ENCODE assay signal across 15 cellular contexts in genomic region chr16:30380072-30380471, GRCh38. TPM values are rescaled to one million over a fixed set of nuclear protein-coding genes. Genes with fewer than 3 reads are reported as not detected.
DNase-seq lines count a peak whose midpoint lies in the region; ATAC-seq and TF ChIP-seq lines count a peak whose summit lies in the region.
"Had no signal": no experiment of that assay in that cellular context is flagged by ENCODE, and none has a peak within 500 bp of the region (broad histone marks: within the 10 kb centered on the region; RNA-seq: fewer than 3 reads in every experiment).

No MANE protein-coding gene starts in this region.

- no peaks in the 10 kb centered on the region for H4K20me1 ChIP-seq in HCT116 (ENCODE audit: insufficient read depth)
- peaks cover 5% of the 10 kb centered on the region for H4K20me1 ChIP-seq in smooth muscle cell (ENCODE audit: low read depth)

- H3K9me3 ChIP-seq in CD4-positive, alpha-beta memory T cell (ENCODE audit: control insufficient read depth in 1 of 2, low read length in 2 of 2) = no peaks in the 10 kb centered on the region
- H3K9me3 ChIP-seq in HCT116 (ENCODE audit: control insufficient read depth in 1 of 2, insufficient read depth in 1 of 2, low read depth in 1 of 2, low read length in 2 of 2) (no peaks in the 10 kb centered on the region), smooth muscle cell (replicated peaks; ENCODE audit: low read depth) (no peaks in the 10 kb centered on the region), transverse colon (no peaks in the 10 kb centered on the region)
- H3K9me3 ChIP-seq: breast epithelium, suprapubic skin had no signal

- peaks cover 81% of the 10 kb centered on the region for H3K4me1 ChIP-seq in CD4-positive, alpha-beta memory T cell (ENCODE audit: insufficient read depth, low read length)
- H3K4me1 ChIP-seq in HCT116 (ENCODE audit: control insufficient read depth in 1 of 2, insufficient read depth in 2 of 2, low read length in 2 of 2) (peaks cover 14 to 33% of the 10 kb centered on the region in 2 experiments), smooth muscle cell (ENCODE audit: low read depth) (peaks cover 14% of the 10 kb centered on the region), transverse colon (peaks cover 10 to 20% (median 16%) of the 10 kb centered on the region in 4 donors)

- no peaks in the 10 kb centered on the region for H3F3A ChIP-seq in smooth muscle cell (ENCODE audit: low read depth)

- CTCF ChIA-PET in CD4-positive, alpha-beta memory T cell (lab: Charles Lee; ENCODE audit: partially characterized antibody) = interaction anchor here (0.7 to 1.3 kb wide), 3 partner anchors 9 to 29 kb away, joined by 3 read pairs; no protein-coding TSS in a partner anchor
- CTCF ChIA-PET in HCT116 (lab: Charles Lee) = interaction anchor here (1.5 kb wide), 1 partner anchor 29 kb away, joined by 3 read pairs; no protein-coding TSS in a partner anchor

- peaks cover 35 to 82% (median 52%) of the 10 kb centered on the region in 4 donors for H3K4me1 Mint-ChIP-seq in CD4-positive, alpha-beta memory T cell
- peaks cover 59% of the 10 kb centered on the region for H3K4me1 Mint-ChIP-seq in activated T-helper 1 cell treated with anti-CD3 and anti-CD28 coated beads, Interleukin-12 subunit alpha, Interleukin-12 subunit beta, Interleukin-2, Interleukin-4 antibody, amounts not matched to agents 30 ng/mL and 10 ng/mL and 1 ng/mL, durations not matched to agents 14 hours and 24 hours and 36 hours (ENCODE audit: low read depth)
- H3K4me1 Mint-ChIP-seq in natural killer cell = peaks cover 57 to 64% of the 10 kb centered on the region in 2 donors

- RAD21 ChIA-PET in HCT116 (lab: Charles Lee; ENCODE audit: low non-redundant PET in 1 of 2, low total read pairs in 2 of 2, uncharacterized antibody in 2 of 2, unreplicated experiment in 2 of 2) = no interaction called here

- H2AFZ ChIP-seq in HCT116 (ENCODE audit: low read depth, low read length, poor library complexity, severe bottlenecking) (no peak overlapping the region), smooth muscle cell (ENCODE audit: low read depth) (no peak overlapping the region)

- H3K27ac Mint-ChIP-seq in CD4-positive, alpha-beta memory T cell = peak overlapping the region; percentile 97 to 100 (median 100)
- peak overlapping the region; percentile 100 for H3K27ac Mint-ChIP-seq in activated T-helper 1 cell treated with anti-CD3 and anti-CD28 coated beads, Interleukin-12 subunit alpha, Interleukin-12 subunit beta, Interleukin-2, Interleukin-4 antibody, amounts not matched to agents 30 ng/mL and 10 ng/mL and 1 ng/mL, durations not matched to agents 14 hours and 24 hours and 36 hours
- peak overlapping the region; percentile 99 to 100 for H3K27ac Mint-ChIP-seq in natural killer cell

- H3K79me2 ChIP-seq in HCT116 (ENCODE audit: insufficient read depth, low read length) (no peaks in the 10 kb centered on the region), smooth muscle cell (ENCODE audit: low read depth) (no peaks in the 10 kb centered on the region)

- intact Hi-C loops in CD4-positive, alpha-beta memory T cell (cut with micrococcal nuclease) = no loop called here
- intact Hi-C loops in HCT116 (cut with micrococcal nuclease) (no loop called here), natural killer cell (cut with micrococcal nuclease) (no loop called here), transverse colon (cut with DNase I; ENCODE audit: low total_unique reads) (no loop called here)
- intact Hi-C loops in activated T-helper 1 cell treated with anti-CD3 and anti-CD28 coated beads, Interleukin-12 subunit alpha, Interleukin-12 subunit beta, Interleukin-2, Interleukin-4 antibody, amounts not matched to agents 30 ng/mL and 10 ng/mL and 1 ng/mL, durations not matched to agents 14 hours and 24 hours and 36 hours (cut with micrococcal nuclease) = no loop called here

- H3K36me3 Mint-ChIP-seq in CD4-positive, alpha-beta memory T cell = peaks cover 12 to 29% of the 10 kb centered on the region in 2 donors
- H3K36me3 Mint-ChIP-seq in activated T-helper 1 cell treated with anti-CD3 and anti-CD28 coated beads, Interleukin-12 subunit alpha, Interleukin-12 subunit beta, Interleukin-2, Interleukin-4 antibody, amounts not matched to agents 30 ng/mL and 10 ng/mL and 1 ng/mL, durations not matched to agents 14 hours and 24 hours and 36 hours (ENCODE audit: low read depth) = peaks cover 25% of the 10 kb centered on the region
- H3K36me3 Mint-ChIP-seq in natural killer cell = no peaks in the 10 kb centered on the region

- H3K4me3 Mint-ChIP-seq in CD4-positive, alpha-beta memory T cell = peak overlapping the region; percentile 83 to 97 (median 91)
- peak overlapping the region; percentile 97 for H3K4me3 Mint-ChIP-seq in activated T-helper 1 cell treated with anti-CD3 and anti-CD28 coated beads, Interleukin-12 subunit alpha, Interleukin-12 subunit beta, Interleukin-2, Interleukin-4 antibody, amounts not matched to agents 30 ng/mL and 10 ng/mL and 1 ng/mL, durations not matched to agents 14 hours and 24 hours and 36 hours
- H3K4me3 Mint-ChIP-seq in natural killer cell = peak overlapping the region; percentile 71

- peak overlapping the region; percentile 96 for H3K27ac ChIP-seq in CD4-positive, alpha-beta memory T cell (ENCODE audit: low read depth, low read length)
- no peak overlapping the region for H3K27ac ChIP-seq in HCT116 (ENCODE audit: low read depth, low read length)
- no peak overlapping the region for H3K27ac ChIP-seq in smooth muscle cell (ENCODE audit: low read depth)
- no peak overlapping the region for H3K27ac ChIP-seq in transverse colon
- H3K27ac ChIP-seq: suprapubic skin had no signal

- H3K4me3 ChIP-seq in CD4-positive, alpha-beta memory T cell (ENCODE audit: low read length in 2 of 2) = no peak overlapping the region
- H3K4me3 ChIP-seq in HCT116 (replicated peaks in 1 of 2; ENCODE audit: low read depth in 1 of 2, low read length in 2 of 2) = no peak overlapping the region
- no peak overlapping the region for H3K4me3 ChIP-seq in smooth muscle cell
- no peak overlapping the region for H3K4me3 ChIP-seq in transverse colon
- H3K4me3 ChIP-seq: suprapubic skin had no signal

- no peaks in the 10 kb centered on the region for H3K27me3 Mint-ChIP-seq in CD4-positive, alpha-beta memory T cell
- H3K27me3 Mint-ChIP-seq in activated T-helper 1 cell treated with anti-CD3 and anti-CD28 coated beads, Interleukin-12 subunit alpha, Interleukin-12 subunit beta, Interleukin-2, Interleukin-4 antibody, amounts not matched to agents 30 ng/mL and 10 ng/mL and 1 ng/mL, durations not matched to agents 14 hours and 24 hours and 36 hours (ENCODE audit: insufficient read depth) = peaks cover 2% of the 10 kb centered on the region
- H3K27me3 Mint-ChIP-seq in natural killer cell (ENCODE audit: low read depth in 2 of 2) = no peaks in the 10 kb centered on the region

- no peak overlapping the region for H3K9ac ChIP-seq in HCT116 (ENCODE audit: low read length)
- no peak overlapping the region for H3K9ac ChIP-seq in smooth muscle cell (ENCODE audit: low read depth)

- no peak overlapping the region for H3K4me2 ChIP-seq in HCT116 (ENCODE audit: low read length)
- H3K4me2 ChIP-seq in smooth muscle cell = no peak overlapping the region

- no peak for TF ChIP-seq RAD21 in HCT116 (IDR thresholded peaks at IDR 0.05; ENCODE audit: low read depth)

- POLR2A ChIA-PET in CD4-positive, alpha-beta memory T cell (lab: Charles Lee; ENCODE audit: partially characterized antibody) = interaction anchor here (1.9 to 11.2 kb wide), 5 partner anchors 12 to 315 kb away, joined by 7 to 540 read pairs (median 52); partner anchors contain the start of genes ALDOA, CD2BP2, MYL11 and TBC1D10B
- POLR2A ChIA-PET in HCT116 (lab: Charles Lee) = no interaction called here

- TF ChIP-seq POLR2A in HCT116 (IDR thresholded peaks at IDR 0.05; ENCODE audit: borderline replicate concordance, extremely low read depth, insufficient read depth, insufficient read length) (no peak), transverse colon (IDR thresholded peaks at IDR 0.05) (no peak)

- ATAC-seq in HCT116 = no peak
- no peak for ATAC-seq in natural killer cell
- ATAC-seq in GM18867 (IDR thresholded peaks at IDR 0.05; ENCODE audit: unreplicated experiment) = no peak

- H3K27me3 ChIP-seq in CD4-positive, alpha-beta memory T cell (ENCODE audit: insufficient read depth, low read length) = no peaks in the 10 kb centered on the region
- no peaks in the 10 kb centered on the region for H3K27me3 ChIP-seq in HCT116 (ENCODE audit: insufficient read depth, low read length)
- no peaks in the 10 kb centered on the region for H3K27me3 ChIP-seq in smooth muscle cell (ENCODE audit: low read depth)
- no peaks in the 10 kb centered on the region for H3K27me3 ChIP-seq in transverse colon
- H3K27me3 ChIP-seq: breast epithelium, suprapubic skin had no signal

- in situ Hi-C loops in transverse colon (cut with MboI; ENCODE audit: low pct_ligation_motif_present in 1 of 4, low pct_unique_long_range_greater_than_20kb in 1 of 4, low sequenced_read_pairs in 3 of 4) = no loop called here

- no peak for DNase-seq in CD4-positive, alpha-beta memory T cell
- no peak for DNase-seq in HCT116 (ENCODE audit: low read depth, low spot score)
- DNase-seq in activated T-helper 1 cell treated with anti-CD3 and anti-CD28 coated beads, Interleukin-12 subunit alpha, Interleukin-12 subunit beta, Interleukin-2, Interleukin-4 antibody, amounts not matched to agents 30 ng/mL and 10 ng/mL and 1 ng/mL, durations not matched to agents 14 hours and 24 hours and 36 hours (ENCODE audit: low spot score) = no peak
- no peak for DNase-seq in natural killer cell
- no peak for DNase-seq in smooth muscle cell (lab: John Stamatoyannopoulos, UW; ENCODE audit: unreplicated experiment)
- DNase-seq in transverse colon = no peak
- DNase-seq: NCI-H1092, NCI-H446 treated with DMSO at 0.1 percent for 48 hours, RPMI8226 had no signal

- H3K9me3 Mint-ChIP-seq in CD4-positive, alpha-beta memory T cell = peaks cover 0 to 5% (median 0%) of the 10 kb centered on the region in 8 donors
- no peaks in the 10 kb centered on the region for H3K9me3 Mint-ChIP-seq in activated T-helper 1 cell treated with anti-CD3 and anti-CD28 coated beads, Interleukin-12 subunit alpha, Interleukin-12 subunit beta, Interleukin-2, Interleukin-4 antibody, amounts not matched to agents 30 ng/mL and 10 ng/mL and 1 ng/mL, durations not matched to agents 14 hours and 24 hours and 36 hours
- no peaks in the 10 kb centered on the region for H3K9me3 Mint-ChIP-seq in natural killer cell

- H3K36me3 ChIP-seq in CD4-positive, alpha-beta memory T cell (ENCODE audit: insufficient read depth, low read length) = peaks cover 6% of the 10 kb centered on the region
- no peaks in the 10 kb centered on the region for H3K36me3 ChIP-seq in HCT116 (ENCODE audit: control insufficient read depth in 1 of 2, insufficient read depth in 2 of 2, low read length in 2 of 2)
- no peaks in the 10 kb centered on the region for H3K36me3 ChIP-seq in smooth muscle cell (ENCODE audit: low read depth)
- H3K36me3 ChIP-seq in transverse colon = no peaks in the 10 kb centered on the region
- H3K36me3 ChIP-seq: breast epithelium, suprapubic skin had no signal

- H3K9me2 ChIP-seq in HCT116 (ENCODE audit: insufficient read depth) = no peaks in the 10 kb centered on the region

- BruUV-seq in HCT116 (replicated peaks; lab: Mats Ljungman, UMichigan) = TSS peak; percentile 47

- TF ChIP-seq CTCF in HCT116 (IDR thresholded peaks at IDR 0.05 in 2 of 3, conservative IDR thresholded peaks at IDR 0.05 in 1 of 3; ENCODE audit: borderline replicate concordance in 1 of 3, insufficient read depth in 1 of 3, low read depth in 2 of 3, low read length in 2 of 3) (no peak), natural killer cell (IDR thresholded peaks at IDR 0.05) (no peak), smooth muscle cell (IDR thresholded peaks at IDR 0.05; ENCODE audit: borderline replicate concordance, insufficient read depth, poor library complexity, severe bottlenecking) (no peak), transverse colon (IDR thresholded peaks at IDR 0.05) (no peak)

- no peak for TF ChIP-seq EP300 in transverse colon (IDR thresholded peaks at IDR 0.05; ENCODE audit: low read depth)

RNA-seq across cellular contexts. Expression of gene SEPTIN1, which starts 2.3 kb away (rescaled TPM):
- 100 to 1,000 TPM; 198 to 206 TPM for total RNA-seq in CD4-positive, alpha-beta memory T cell
- 100 to 1,000 TPM; 210 to 212 TPM for polyA plus RNA-seq in CD4-positive, alpha-beta memory T cell
- total RNA-seq in HCT116 (2021; ENCODE audit: unreplicated experiment) (3.4 TPM), natural killer cell (100 to 1,000 TPM; 196 to 210 (median 205) TPM), smooth muscle cell (0.27 TPM in 1 of 2 replicates, not detected in the other), transverse colon (1 to 10 TPM; 2.8 to 9.8 (median 4.8) TPM)
- polyA plus RNA-seq in HCT116 (2012) = 2.3 and 2.4 TPM in 2 replicates
- total RNA-seq in activated T-helper 1 cell treated with anti-CD3 and anti-CD28 coated beads, Interleukin-12 subunit alpha, Interleukin-12 subunit beta, Interleukin-2, Interleukin-4 antibody, amounts not matched to agents 30 ng/mL and 10 ng/mL and 1 ng/mL, durations not matched to agents 14 hours and 24 hours and 36 hours = 195 and 200 TPM in 2 replicates
- 2.8 and 3.7 TPM in 2 replicates for polyA plus RNA-seq in smooth muscle cell
- total RNA-seq: HT-29 had no signal
- polyA plus RNA-seq: keratinocyte had no signal

RNA-seq across cellular contexts. Expression of gene MYL11, which starts 5.5 kb away (rescaled TPM):
- 1 to 10 TPM in 1 of 2 experiments, not detected in 1; 1.3 TPM for total RNA-seq in CD4-positive, alpha-beta memory T cell
- 1 to 10 TPM in 1 of 2 donors, not detected in 1; 1.1 TPM for polyA plus RNA-seq in CD4-positive, alpha-beta memory T cell
- total RNA-seq in HCT116 (2021; ENCODE audit: unreplicated experiment) (not detected), natural killer cell (1 to 10 TPM; 2.9 to 8.0 (median 7.2) TPM), smooth muscle cell (not detected in 2 replicates), transverse colon (1 to 10 TPM in 1 of 4 donors, not detected in 3; 6.3 TPM)
- polyA plus RNA-seq in HCT116 (2012) = 0.46 and 1.4 TPM in 2 replicates
- total RNA-seq in activated T-helper 1 cell treated with anti-CD3 and anti-CD28 coated beads, Interleukin-12 subunit alpha, Interleukin-12 subunit beta, Interleukin-2, Interleukin-4 antibody, amounts not matched to agents 30 ng/mL and 10 ng/mL and 1 ng/mL, durations not matched to agents 14 hours and 24 hours and 36 hours = 2.0 and 2.7 TPM in 2 replicates
- polyA plus RNA-seq in smooth muscle cell = 3.6 and 8.2 TPM in 2 replicates
- total RNA-seq: breast epithelium, HT-29, suprapubic skin had no signal
- polyA plus RNA-seq: endothelial cell of umbilical vein, keratinocyte had no signal

RNA-seq across cellular contexts. Expression of gene TBC1D10B, which starts 9.8 kb away (rescaled TPM):
- total RNA-seq in CD4-positive, alpha-beta memory T cell = 10 to 100 TPM; 47.0 to 55.3 TPM
- 10 to 100 TPM in 1 of 2 donors, 1 to 10 TPM in 1; 8.5 to 16.1 TPM for polyA plus RNA-seq in CD4-positive, alpha-beta memory T cell
- total RNA-seq in HCT116 (2021; ENCODE audit: unreplicated experiment) = 49.2 TPM
- 35.5 and 38.1 TPM in 2 replicates for polyA plus RNA-seq in HCT116 (2012)
- 68.9 and 73.6 TPM in 2 replicates for total RNA-seq in activated T-helper 1 cell treated with anti-CD3 and anti-CD28 coated beads, Interleukin-12 subunit alpha, Interleukin-12 subunit beta, Interleukin-2, Interleukin-4 antibody, amounts not matched to agents 30 ng/mL and 10 ng/mL and 1 ng/mL, durations not matched to agents 14 hours and 24 hours and 36 hours
- 10 to 100 TPM; 43.0 to 55.3 (median 50.2) TPM for total RNA-seq in natural killer cell
- 12.7 and 17.7 TPM in 2 replicates for total RNA-seq in smooth muscle cell
- 37.1 and 37.4 TPM in 2 replicates for polyA plus RNA-seq in smooth muscle cell
- total RNA-seq in transverse colon = 10 to 100 TPM; 32.5 to 62.9 (median 40.3) TPM

RNA-seq across cellular contexts. Expression of gene ZNF48, which starts 15.1 kb away (rescaled TPM):
- 10 to 100 TPM; 15.8 to 16.7 TPM for total RNA-seq in CD4-positive, alpha-beta memory T cell
- polyA plus RNA-seq in CD4-positive, alpha-beta memory T cell = 10 to 100 TPM in 1 of 2 donors, 1 to 10 TPM in 1; 5.5 to 10.7 TPM
- total RNA-seq in HCT116 (2021; ENCODE audit: unreplicated experiment) = 17.9 TPM
- polyA plus RNA-seq in HCT116 (2012) = 12.8 and 15.5 TPM in 2 replicates
- 20.2 and 21.4 TPM in 2 replicates for total RNA-seq in activated T-helper 1 cell treated with anti-CD3 and anti-CD28 coated beads, Interleukin-12 subunit alpha, Interleukin-12 subunit beta, Interleukin-2, Interleukin-4 antibody, amounts not matched to agents 30 ng/mL and 10 ng/mL and 1 ng/mL, durations not matched to agents 14 hours and 24 hours and 36 hours
- 1 to 10 TPM; 5.5 to 7.4 (median 7.1) TPM for total RNA-seq in natural killer cell
- total RNA-seq in smooth muscle cell = 7.7 and 9.3 TPM in 2 replicates
- 8.0 and 10.3 TPM in 2 replicates for polyA plus RNA-seq in smooth muscle cell
- 10 to 100 TPM in 1 of 4 donors, 1 to 10 TPM in 2, not detected in 1; 5.8 to 10.5 (median 7.0) TPM for total RNA-seq in transverse colon

RNA-seq across cellular contexts. Expression of gene CD2BP2, which starts 25.0 kb away (rescaled TPM):
- 10 to 100 TPM; 72.9 to 79.4 TPM for total RNA-seq in CD4-positive, alpha-beta memory T cell
- polyA plus RNA-seq in CD4-positive, alpha-beta memory T cell = 10 to 100 TPM; 23.7 to 24.4 TPM
- total RNA-seq in HCT116 (2021; ENCODE audit: unreplicated experiment) (51.8 TPM), natural killer cell (100 to 1,000 TPM in 1 of 3 donors, 10 to 100 TPM in 2; 79.5 to 104 (median 87.7) TPM), smooth muscle cell (30.3 and 33.3 TPM in 2 replicates), transverse colon (10 to 100 TPM; 25.8 to 41.1 (median 33.0) TPM)
- 24.9 and 27.4 TPM in 2 replicates for polyA plus RNA-seq in HCT116 (2012)
- total RNA-seq in activated T-helper 1 cell treated with anti-CD3 and anti-CD28 coated beads, Interleukin-12 subunit alpha, Interleukin-12 subunit beta, Interleukin-2, Interleukin-4 antibody, amounts not matched to agents 30 ng/mL and 10 ng/mL and 1 ng/mL, durations not matched to agents 14 hours and 24 hours and 36 hours = 100 and 104 TPM in 2 replicates
- polyA plus RNA-seq in smooth muscle cell = 42.0 and 43.5 TPM in 2 replicates

Comparison
In these comparisons a context has a peak if more than half of its experiments do, and no peak if none do; other contexts are left out.
1. RNA of gene SEPTIN1, which starts 2.3 kb away (total RNA-seq): 198 to 206 TPM in CD4-positive, alpha-beta memory T cell, 196 to 210 TPM in natural killer cell and 195 to 200 TPM in activated T-helper 1 cell treated with anti-CD3 and anti-CD28 coated beads, Interleukin-12 subunit alpha, Interleukin-12 subunit beta, Interleukin-2, Interleukin-4 antibody, amounts not matched to agents 30 ng/mL and 10 ng/mL and 1 ng/mL, durations not matched to agents 14 hours and 24 hours and 36 hours; 2.8 to 9.8 TPM in transverse colon, 3.4 TPM in HCT116 (single experiment) and 0.27 TPM in smooth muscle cell; every median in the first group is over 10 times any median in the second.
2. Peak in every context shown above with its lines, with median percentiles within 50 percentile points of each other: H3K27ac Mint-ChIP-seq and H3K4me3 Mint-ChIP-seq.